15 cellular contexts compared by ENCODE assay signal in the genomic region with DNA sequence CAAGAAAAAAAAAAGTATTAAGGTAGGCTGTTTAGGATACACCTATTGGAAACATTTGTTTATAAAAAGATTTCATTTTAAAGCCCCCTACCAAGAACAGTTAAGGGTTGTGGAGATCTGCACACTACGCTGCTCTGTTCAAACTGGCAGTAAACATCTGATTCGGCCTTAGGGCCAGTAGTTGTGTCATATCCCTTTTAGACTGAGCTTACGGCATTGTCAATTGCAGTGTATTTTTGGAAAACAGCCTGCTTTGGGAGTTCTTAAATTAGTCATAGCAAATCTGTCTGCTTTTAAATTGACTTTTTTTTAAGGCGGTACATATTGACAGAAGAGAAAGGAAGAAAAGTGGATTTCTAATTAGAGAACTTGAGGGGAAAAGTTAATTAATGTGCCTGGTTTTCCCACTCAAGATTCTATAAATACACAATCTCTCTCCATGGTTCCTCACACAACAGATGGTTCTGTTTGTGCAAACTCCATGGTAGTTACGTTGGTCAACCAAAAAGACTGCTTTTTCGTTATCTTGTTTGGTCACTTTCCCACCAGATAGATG. TPM values are rescaled to one million over a fixed set of nuclear protein-coding genes. Genes with fewer than 3 reads are reported as not detected.
A peak's percentile ranks its signal among the peaks of the same experiment; 100 is the strongest.
DNase-seq lines count a peak whose midpoint lies in the region; FAIRE-seq and TF ChIP-seq lines count a peak whose summit lies in the region.
"Had no signal": no experiment of that assay in that cellular context is flagged by ENCODE, and none has a peak within 500 bp of the region (broad histone marks: within the 10 kb centered on the region; RNA-seq: fewer than 3 reads in every experiment).

No MANE protein-coding gene starts in this region.

- CTCF ChIA-PET in endothelial cell of umbilical vein (lab: Charles Lee): interaction anchor here (0.6 to 6.3 kb wide), 13 partner anchors 16 to 146 kb away, joined by 3 to 294 read pairs (median 10); no protein-coding TSS in a partner anchor

- no peak overlapping the region for H3K27ac Mint-ChIP-seq in neural crest cell (ENCODE audit: unreplicated experiment)

- H3K9me3 Mint-ChIP-seq in neural crest cell: no peaks in the 10 kb centered on the region
- H3K9me3 Mint-ChIP-seq: activated naive CD4-positive, alpha-beta T cell treated with anti-CD3 and anti-CD28 coated beads, Interleukin-2, amount 50 U/mL, for 72 hours had no signal

- H2AFZ ChIP-seq in endothelial cell of umbilical vein (ENCODE audit: low read depth, low read length): no peak overlapping the region

- TF ChIP-seq POLR2A in endothelial cell of umbilical vein (IDR thresholded peaks at IDR 0.05; ENCODE audit: low read depth, low read length): no peak

- intact Hi-C loops in endothelial cell of umbilical vein (cut with micrococcal nuclease): loop anchor here (2.0 kb wide), 1 partner anchor 23 kb away; no protein-coding TSS in a partner anchor

- H3K4me3 ChIP-seq in endothelial cell of umbilical vein (replicated peaks in 1 of 3; ENCODE audit: insufficient read depth in 1 of 3, low read depth in 1 of 3, low read length in 3 of 3): no peak overlapping the region
- H3K4me3 ChIP-seq: thyroid gland had no signal

- no peaks in the 10 kb centered on the region for H3K36me3 Mint-ChIP-seq in neural crest cell (ENCODE audit: low read depth)

- H3K27me3 Mint-ChIP-seq in neural crest cell (ENCODE audit: low read depth): no peaks in the 10 kb centered on the region

- H3K4me1 ChIP-seq in endothelial cell of umbilical vein (ENCODE audit: control insufficient read depth, extremely low read depth, insufficient read depth, low read length): peaks cover 28% of the 10 kb centered on the region

- TF ChIP-seq CTCF in endothelial cell of umbilical vein (IDR thresholded peaks at IDR 0.05; ENCODE audit: extremely low read depth in 1 of 2, insufficient read depth in 1 of 2, low read depth in 1 of 2, low read length in 2 of 2) (no peak), neural crest cell (conservative IDR thresholded peaks at IDR 0.05) (no peak)

- no peak for FAIRE-seq in endothelial cell of umbilical vein (lab: Jason Lieb, UNC)

- no peaks in the 10 kb centered on the region for H3K27me3 ChIP-seq in endothelial cell of umbilical vein (ENCODE audit: control insufficient read depth in 2 of 2, insufficient read depth in 2 of 2, low read length in 2 of 2)
- H3K27me3 ChIP-seq: thyroid gland had no signal

- no peaks in the 10 kb centered on the region for H3K9me3 ChIP-seq in endothelial cell of umbilical vein (replicated peaks; ENCODE audit: control insufficient read depth, insufficient read depth, low read length)
- H3K9me3 ChIP-seq: thyroid gland had no signal

- no peaks in the 10 kb centered on the region for H4K20me1 ChIP-seq in endothelial cell of umbilical vein (replicated peaks; ENCODE audit: control insufficient read depth, extremely low read depth, insufficient read depth, low read length)

- no peak overlapping the region for H3K27ac ChIP-seq in endothelial cell of umbilical vein (ENCODE audit: insufficient read depth, low read depth, low read length)

- peak overlapping the region; percentile 96 for H3K4me3 Mint-ChIP-seq in neural crest cell

- peaks cover 26% of the 10 kb centered on the region for H3K79me2 ChIP-seq in endothelial cell of umbilical vein (ENCODE audit: control insufficient read depth, insufficient read depth, low read length)

- BruUV-seq in endothelial cell of umbilical vein (replicated peaks; lab: Mats Ljungman, UMichigan): no TSS peak

- no peaks in the 10 kb centered on the region for H3K9me1 ChIP-seq in endothelial cell of umbilical vein (replicated peaks; ENCODE audit: control insufficient read depth, extremely low read depth, insufficient read depth, low read length)

- H3K4me2 ChIP-seq in endothelial cell of umbilical vein (ENCODE audit: insufficient read depth, low read length): peak overlapping the region; percentile 82

- dilution Hi-C loops in endothelial cell of umbilical vein (cut with MboI; ENCODE audit: extremely low pct_ligation_motif_present, low sequenced_read_pairs): no loop called here

- H3K36me3 ChIP-seq in endothelial cell of umbilical vein (ENCODE audit: control insufficient read depth in 2 of 2, extremely low read depth in 1 of 2, insufficient read depth in 2 of 2, low read length in 2 of 2): peaks cover 0 to under 1% of the 10 kb centered on the region in 2 experiments
- H3K36me3 ChIP-seq: thyroid gland had no signal

- peaks cover 34% of the 10 kb centered on the region for H3K4me1 Mint-ChIP-seq in neural crest cell

- H3K9ac ChIP-seq in endothelial cell of umbilical vein (replicated peaks; ENCODE audit: extremely low read depth, insufficient read depth, low read length): no peak overlapping the region

- POLR2A ChIA-PET in endothelial cell of umbilical vein (lab: Charles Lee): interaction anchor here (0.7 to 1.4 kb wide), 2 partner anchors 40 to 42 kb away, joined by 3 to 7 read pairs; no protein-coding TSS in a partner anchor

- DNase-seq in EH (ENCODE audit: low read depth): peak; percentile 80
- DNase-seq in NOMO-1 treated with dmso at 0.1 percent for 144 hours (lab: John Stamatoyannopoulos, UW; ENCODE audit: unreplicated experiment): peak; percentile 2
- peak; percentile 86 for DNase-seq in endothelial cell of umbilical vein (ENCODE audit: low read depth, low spot score)
- no peak for DNase-seq in neural crest cell (ENCODE audit: low read depth, low spot score)
- no peak for DNase-seq in Ammon's horn (ENCODE audit: low spot score)
- no peak for DNase-seq in 8988T
- DNase-seq in COR-L47 (lab: John Stamatoyannopoulos, UW): no peak
- DNase-seq in putamen (ENCODE audit: low spot score): no peak
- DNase-seq: activated CD4-positive, alpha-beta T cell treated with anti-CD3 and anti-CD28 coated beads, Interleukin-2, amount 50 U/mL, for 48 hours; DND-41; NCI-H2171 treated with DMSO at 0.1 percent for 48 hours; posterior cingulate gyrus; SHP77; thyroid gland had no signal

TF ChIP-seq in endothelial cell of umbilical vein, 7 proteins besides CTCF, POLR2A, EP300 and RAD21:
- peak; percentile 19 for TF ChIP-seq JUN (IDR thresholded peaks at IDR 0.05; ENCODE audit: borderline replicate concordance, insufficient read depth, insufficient read length, low read depth)
- TF ChIP-seq GATA2 (IDR thresholded peaks at IDR 0.05; ENCODE audit: insufficient read depth, insufficient read length, low read depth, low read length): no peak

RNA-seq across cellular contexts. Expression of gene ELK4, which starts 1.7 kb away (rescaled TPM):
- total RNA-seq in endothelial cell of umbilical vein: 78.7 and 107 TPM in 2 replicates
- polyA plus RNA-seq in endothelial cell of umbilical vein: 6.7 and 8.7 TPM in 2 replicates
- 8.8 and 9.2 TPM in 2 replicates for polyA plus RNA-seq in endothelial cell of umbilical vein (2011; cell fraction: cytosol; rRNA removed)
- 23.7 and 30.0 TPM in 2 replicates for polyA plus RNA-seq in endothelial cell of umbilical vein (2011; cell fraction: nucleus; rRNA removed)
- 13.4 and 21.5 TPM in 2 replicates for polyA plus RNA-seq in endothelial cell of umbilical vein (2012)
- 45.6 and 48.3 TPM in 2 replicates for polyA minus RNA-seq in endothelial cell of umbilical vein
- 21.8 TPM for polyA minus RNA-seq in endothelial cell of umbilical vein (2011; cell fraction: cytosol; rRNA and poly(A)+ RNA removed)
- polyA minus RNA-seq in endothelial cell of umbilical vein (2011; cell fraction: nucleus; rRNA and poly(A)+ RNA removed): 35.3 and 46.1 TPM in 2 replicates
- total RNA-seq in neural crest cell: 30.1 and 33.1 TPM in 2 replicates

RNA-seq across cellular contexts. Expression of gene SLC45A3, which starts 46.8 kb away (rescaled TPM):
- total RNA-seq in endothelial cell of umbilical vein (15.6 and 16.9 TPM in 2 replicates), neural crest cell (13.1 and 14.0 TPM in 2 replicates)
- polyA plus RNA-seq in endothelial cell of umbilical vein: 15.1 and 15.5 TPM in 2 replicates
- polyA plus RNA-seq in endothelial cell of umbilical vein (2011; cell fraction: cytosol; rRNA removed): 9.3 and 12.4 TPM in 2 replicates
- polyA plus RNA-seq in endothelial cell of umbilical vein (2011; cell fraction: nucleus; rRNA removed): 12.7 and 12.8 TPM in 2 replicates
- 11.6 and 12.8 TPM in 2 replicates for polyA plus RNA-seq in endothelial cell of umbilical vein (2012)
- polyA minus RNA-seq in endothelial cell of umbilical vein: 11.9 and 13.2 TPM in 2 replicates
- 1.4 TPM for polyA minus RNA-seq in endothelial cell of umbilical vein (2011; cell fraction: cytosol; rRNA and poly(A)+ RNA removed)
- 7.5 and 8.4 TPM in 2 replicates for polyA minus RNA-seq in endothelial cell of umbilical vein (2011; cell fraction: nucleus; rRNA and poly(A)+ RNA removed)

Comparison
In these comparisons a context has a peak if more than half of its experiments do, and no peak if none do; other contexts are left out.
1. DNase-seq: peak in EH (single experiment), NOMO-1 treated with dmso at 0.1 percent for 144 hours (single experiment) and endothelial cell of umbilical vein (single experiment); none in neural crest cell (single experiment), Ammon's horn (single experiment), 8988T (single experiment), COR-L47 (single experiment) and putamen (single experiment).